ENCODE assay signal across 17 cellular contexts in the genomic region with DNA sequence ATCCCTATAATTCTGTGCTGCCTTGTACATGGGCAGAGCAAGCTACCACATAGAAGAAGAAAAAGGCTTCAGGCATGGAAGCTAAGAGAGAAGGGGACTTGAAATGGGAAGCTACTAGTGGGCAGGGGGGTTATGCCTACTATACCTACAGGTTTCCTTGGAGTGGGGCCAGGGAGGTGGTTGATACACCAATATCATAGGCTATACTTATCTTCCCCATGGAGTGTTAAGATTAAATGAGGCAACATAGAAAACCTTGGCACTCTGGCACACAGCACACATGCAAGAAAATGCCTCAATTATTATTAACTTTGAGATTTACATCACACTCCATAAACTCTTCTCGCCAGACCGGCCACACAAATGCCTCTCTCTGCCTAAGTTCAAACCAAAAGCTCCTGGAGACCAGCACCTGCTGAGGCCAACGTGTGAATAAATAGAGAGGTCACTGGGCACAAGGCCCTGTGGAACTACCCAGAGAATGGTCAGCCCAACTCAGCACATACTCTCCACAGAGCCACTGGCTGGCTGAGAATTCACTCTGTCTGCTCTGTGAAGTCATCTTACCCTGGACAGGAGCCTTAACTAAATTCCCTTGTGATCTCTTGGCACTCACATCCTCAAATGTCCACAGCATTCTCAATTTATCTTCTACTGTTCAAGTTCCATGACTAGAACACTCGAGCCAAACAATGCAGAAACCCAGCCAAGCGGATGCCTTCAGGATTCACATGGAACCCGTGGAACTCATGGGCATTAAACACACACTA.
"Had no signal": no experiment of that assay in that cellular context is flagged by ENCODE, and none has a peak within 500 bp of the region (broad histone marks: within the 10 kb centered on the region; RNA-seq: fewer than 3 reads in every experiment).

No MANE protein-coding gene starts in this region.

- H3K27me3 ChIP-seq: hepatocyte, sigmoid colon, vagina had no signal

- H3K9me3 ChIP-seq: sigmoid colon, thoracic aorta, vagina had no signal

- H3K36me3 ChIP-seq: sigmoid colon, thoracic aorta, vagina had no signal

- H3K27ac ChIP-seq: epithelial cell of prostate, hepatocyte, sigmoid colon, thoracic aorta, vagina had no signal

- H3K4me3 ChIP-seq: hepatocyte, sigmoid colon, thoracic aorta, vagina had no signal

- H3K4me1 ChIP-seq: vagina had no signal

- DNase-seq: activated naive CD4-positive, alpha-beta T cell treated with Interleukin-2 at 50 U/mL for 16 hours; activated naive CD8-positive, alpha-beta T cell treated with anti-CD3 and anti-CD28 coated beads for 36 hours; activated T-cell treated with anti-CD3 and anti-CD28 coated beads, Interleukin-2, amount 50 U/mL, for 1 hour; foreskin fibroblast; kidney glomerular epithelial cell; nephron progenitor cell; nucleus accumbens; sigmoid colon; stimulated activated CD4-positive, alpha-beta T cell treated with anti-CD3 and anti-CD28 coated beads, Interleukin-4, amount 100 ng/mL, for 1 hour; stimulated activated naive CD4-positive, alpha-beta T cell; T-helper 1 cell; T-helper 9 cell had no signal

- ATAC-seq: activated T-helper 17 cell treated with anti-CD3 and anti-CD28 coated beads, Interleukin-2, amount 50 U/mL, for 72 hours had no signal
